Comparison of ENCODE assay signal across 21 cellular contexts in the genomic region with DNA sequence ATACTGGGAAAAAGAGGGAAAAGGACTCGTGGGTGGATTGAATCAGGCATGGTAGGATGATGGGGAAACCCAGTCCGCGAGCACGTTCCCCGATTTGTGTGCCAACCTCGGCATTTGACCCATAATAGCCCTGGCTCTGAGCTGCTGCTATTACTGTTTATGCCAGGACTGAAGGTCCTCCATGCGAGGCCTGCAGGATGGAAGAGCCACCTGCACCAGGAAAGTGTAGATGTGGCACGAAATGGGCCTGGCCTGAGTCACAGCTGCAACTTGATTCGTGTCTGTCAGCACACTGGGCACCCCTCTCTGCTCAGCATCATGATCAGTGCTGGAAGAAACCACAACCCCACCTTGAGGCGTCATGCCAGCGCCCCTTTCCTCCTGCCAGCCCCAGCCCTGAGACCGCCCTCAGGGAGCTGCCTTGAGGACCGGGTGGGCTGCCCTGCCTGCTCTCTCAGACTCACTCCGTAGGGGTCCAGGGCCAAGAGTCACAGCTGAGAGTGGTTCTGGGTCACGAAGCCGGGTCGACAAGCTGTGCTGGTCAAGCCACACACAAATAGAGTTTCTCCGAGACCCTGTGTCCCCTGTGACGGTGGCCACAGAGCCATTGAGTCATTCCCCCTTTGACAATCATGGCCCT.
"Had no signal": no experiment of that assay in that cellular context is flagged by ENCODE, and none has a peak within 500 bp of the region (broad histone marks: within the 10 kb centered on the region; RNA-seq: fewer than 3 reads in every experiment).

No MANE protein-coding gene starts in this region.

- H3K4me2 ChIP-seq: hepatocyte had no signal

- H2AFZ ChIP-seq: hepatocyte, parathyroid adenoma had no signal

- H3K27ac ChIP-seq: heart left ventricle, hepatocyte, left ventricle myocardium inferior, neutrophil, parathyroid adenoma, right atrium auricular region, testis, tibial artery had no signal

- DNase-seq: cerebellar nuclear complex; cortex of kidney; effector memory CD8-positive, alpha-beta T cell; foreskin fibroblast; left cardiac atrium; left ventricle myocardium inferior; natural killer cell; stimulated activated CD4-positive, alpha-beta T cell treated with anti-CD3 and anti-CD28 coated beads, Interleukin-4, amount 100 ng/mL, for 4 hours; stimulated activated naive CD8-positive, alpha-beta T cell treated with anti-CD3 and anti-CD28 coated beads, Interleukin-15, Interleukin-2, amounts not matched to agents 100 U/mL and 50 U/mL, for 24 hours; substantia nigra; testis; tibial artery had no signal

- H3K4me1 ChIP-seq: left ventricle myocardium inferior, parathyroid adenoma, right atrium auricular region, testis, tibial artery had no signal

- H3K4me3 ChIP-seq: gastroesophageal sphincter, heart left ventricle, hepatocyte, left ventricle myocardium inferior, lung, right atrium auricular region, testis, tibial artery had no signal

- ATAC-seq: effector memory CD8-positive, alpha-beta T cell; gastroesophageal sphincter; heart left ventricle; left cardiac atrium; natural killer cell; sciatic nerve; stimulated activated memory B cell treated with anti-CD40 and anti-IgM and Interleukin-4, amounts not matched to agents 10 μg/mL and 1 μg/mL and 100 μg/mL, for 72 hours; stimulated activated naive CD8-positive, alpha-beta T cell treated with anti-CD3 and anti-CD28 coated beads, Interleukin-15, Interleukin-2, amounts not matched to agents 100 U/mL and 50 U/mL, for 24 hours had no signal

- H3K27me3 ChIP-seq: gastroesophageal sphincter, hepatocyte, neutrophil, right atrium auricular region, testis, tibial artery had no signal

- H3K79me2 ChIP-seq: hepatocyte, parathyroid adenoma had no signal

- H3K36me3 ChIP-seq: left ventricle myocardium inferior, right atrium auricular region had no signal

- H3K9ac ChIP-seq: parathyroid adenoma had no signal

- H3K9me3 ChIP-seq: gastroesophageal sphincter, neutrophil, right atrium auricular region, testis, tibial artery had no signal
